In genomic region chr5:161545701-161546462, GRCh38 we compare ENCODE assay signal across 7 cellular contexts. TPM values are rescaled to one million over a fixed set of nuclear protein-coding genes. Genes with fewer than 3 reads are reported as not detected.
DNase-seq lines count a peak whose midpoint lies in the region; ATAC-seq and TF ChIP-seq lines count a peak whose summit lies in the region.

No MANE protein-coding gene starts in this region.

- H3K9ac ChIP-seq in mammary epithelial cell (ENCODE audit: insufficient read depth, low read length): no peak overlapping the region

- ATAC-seq in GM18519 (IDR thresholded peaks at IDR 0.05; ENCODE audit: low FRiP score, unreplicated experiment): peak; percentile 3
- ATAC-seq in HG02943 (IDR thresholded peaks at IDR 0.05; ENCODE audit: low read depth, unreplicated experiment): peak; percentile 3
- peak; percentile 15 for ATAC-seq in sciatic nerve

- no peaks in the 10 kb centered on the region for H3K9me3 ChIP-seq in mammary epithelial cell (replicated peaks; ENCODE audit: insufficient read depth, low read length)
- peaks cover 3% of the 10 kb centered on the region for H3K9me3 ChIP-seq in WERI-Rb-1 (ENCODE audit: severe bottlenecking)

- H4K20me1 ChIP-seq in mammary epithelial cell (ENCODE audit: insufficient read depth, low read length): no peaks in the 10 kb centered on the region

- no peak for TF ChIP-seq CTCF in mammary epithelial cell (conservative IDR thresholded peaks at IDR 0.05 in 1 of 2, IDR thresholded peaks at IDR 0.05 in 1 of 2; ENCODE audit: extremely low read depth in 1 of 2, insufficient read depth in 1 of 2, low read depth in 1 of 2, low read length in 2 of 2)
- TF ChIP-seq CTCF in WERI-Rb-1 (IDR thresholded peaks at IDR 0.05; ENCODE audit: low read depth, low read length): no peak

- H3K4me1 ChIP-seq in mammary epithelial cell (ENCODE audit: insufficient read depth, low read length): peaks cover 4% of the 10 kb centered on the region

- WGBS in mammary epithelial cell (ENCODE audit: low coverage, missing lambda C conversion rate): 36% methylated on average over 13 of the region's 13 CpGs

- no peak overlapping the region for H3K27ac ChIP-seq in mammary epithelial cell (ENCODE audit: insufficient read depth, low read depth, low read length)
- H3K27ac ChIP-seq in WERI-Rb-1: no peak overlapping the region

- CTCF ChIA-PET in mammary epithelial cell (lab: Charles Lee; ENCODE audit: low non-redundant PET): no interaction called here

- peaks cover 26% of the 10 kb centered on the region for H3K27me3 ChIP-seq in mammary epithelial cell (ENCODE audit: insufficient read depth, low read length)
- H3K27me3 ChIP-seq in WERI-Rb-1 (ENCODE audit: insufficient read depth, low read depth, severe bottlenecking): peaks cover 69% of the 10 kb centered on the region

- H2AFZ ChIP-seq in mammary epithelial cell (ENCODE audit: low read depth, low read length): no peak overlapping the region

- no peaks in the 10 kb centered on the region for H3K79me2 ChIP-seq in mammary epithelial cell (ENCODE audit: insufficient read depth, low read length)

- DNase-seq in mammary epithelial cell (no peak), sciatic nerve (ENCODE audit: low spot score) (no peak), glomerular visceral epithelial cell (ENCODE audit: extremely low spot score) (no peak), WERI-Rb-1 (no peak)
- no peak for DNase-seq in stimulated activated naive CD4-positive, alpha-beta T cell treated with Interleukin-2 at 50 U/mL for 16 hours (lab: John Stamatoyannopoulos, UW)

- dilution Hi-C loops in mammary epithelial cell (cut with HindIII; ENCODE audit: low sequenced_read_pairs): no loop called here

- no TSS peak for BruUV-seq in mammary epithelial cell (replicated peaks; lab: Mats Ljungman, UMichigan)

- H3K4me2 ChIP-seq in mammary epithelial cell (ENCODE audit: insufficient read depth, low read depth, low read length): peak overlapping the region; percentile 74

- H3K4me3 ChIP-seq in mammary epithelial cell (replicated peaks in 1 of 3; ENCODE audit: insufficient read depth in 1 of 3, low read depth in 2 of 3, low read length in 3 of 3) (no peak overlapping the region), WERI-Rb-1 (ENCODE audit: low read depth, low read length) (no peak overlapping the region)

- in situ Hi-C loops in mammary epithelial cell (cut with MboI; ENCODE audit: low sequenced_read_pairs in 2 of 2): no loop called here

- intact Hi-C loops in mammary epithelial cell (cut with micrococcal nuclease): loop anchor here (2.0 to 10.0 kb wide), 2 partner anchors 1041 to 1107 kb away; no protein-coding TSS in a partner anchor
- intact Hi-C loops in sciatic nerve (cut with DNase I): no loop called here

- H3K36me3 ChIP-seq in mammary epithelial cell (ENCODE audit: insufficient read depth, low read length) (no peaks in the 10 kb centered on the region), WERI-Rb-1 (no peaks in the 10 kb centered on the region)

RNA-seq across cellular contexts. Expression of gene GABRB2, which starts 0.6 kb away (rescaled TPM):
- total RNA-seq in mammary epithelial cell (not detected), sciatic nerve (0.13 TPM)
- polyA plus RNA-seq in mammary epithelial cell: not detected
- polyA minus RNA-seq in mammary epithelial cell: not detected
